Comparison of ENCODE assay signal across 14 cellular contexts in genomic region chr1:94697839-94698238, GRCh38.
DNase-seq lines count a peak whose midpoint lies in the region; ATAC-seq, FAIRE-seq and TF ChIP-seq lines count a peak whose summit lies in the region.
"Had no signal": no experiment of that assay in that cellular context is flagged by ENCODE, and none has a peak within 500 bp of the region (broad histone marks: within the 10 kb centered on the region; RNA-seq: fewer than 3 reads in every experiment).

No MANE protein-coding gene starts in this region.

- no peak for TF ChIP-seq POLR2A in HCT116 (IDR thresholded peaks at IDR 0.05; ENCODE audit: borderline replicate concordance, extremely low read depth, insufficient read depth, insufficient read length)

- peak overlapping the region; percentile 50; the same call in 1 of the 2 replicates for H3K27ac ChIP-seq in HCT116 (ENCODE audit: low read depth, low read length)
- no peak overlapping the region for H3K27ac ChIP-seq in small intestine (ENCODE audit: low read depth in 1 of 2, low read length in 1 of 2)
- H3K27ac ChIP-seq in right atrium auricular region = no peak overlapping the region

- TF ChIP-seq CTCF in HCT116 (IDR thresholded peaks at IDR 0.05 in 2 of 3, conservative IDR thresholded peaks at IDR 0.05 in 1 of 3; ENCODE audit: borderline replicate concordance in 1 of 3, insufficient read depth in 1 of 3, low read depth in 2 of 3, low read length in 2 of 3) (no peak), right atrium auricular region (IDR thresholded peaks at IDR 0.05) (no peak), MCF 10A (IDR thresholded peaks at IDR 0.05; ENCODE audit: unreplicated experiment) (no peak)

- H3K27me3 ChIP-seq in HCT116 (ENCODE audit: insufficient read depth, low read length) (no peaks in the 10 kb centered on the region), small intestine (ENCODE audit: control insufficient read depth in 2 of 2, insufficient read depth in 2 of 2, low read length in 2 of 2) (no peaks in the 10 kb centered on the region), right atrium auricular region (no peaks in the 10 kb centered on the region)

- H3K4me3 ChIP-seq in HCT116 (replicated peaks in 1 of 2; ENCODE audit: low read depth in 1 of 2, low read length in 2 of 2) (no peak overlapping the region), small intestine (ENCODE audit: low read depth in 1 of 2, low read length in 2 of 2) (no peak overlapping the region), right atrium auricular region (no peak overlapping the region)
- H3K4me3 ChIP-seq: skin epidermis had no signal

- no peak for FAIRE-seq in small intestine (lab: Jason Lieb, UNC)
- FAIRE-seq: endometrium had no signal

- RAD21 ChIA-PET in HCT116 (lab: Charles Lee; ENCODE audit: low non-redundant PET in 1 of 2, low total read pairs in 2 of 2, uncharacterized antibody in 2 of 2, unreplicated experiment in 2 of 2) = no interaction called here

- no peaks in the 10 kb centered on the region for H3K27me3 Mint-ChIP-seq in MCF 10A (ENCODE audit: insufficient read depth, unreplicated experiment)

- peaks cover 7% of the 10 kb centered on the region for H3K9me3 Mint-ChIP-seq in MCF 10A (ENCODE audit: unreplicated experiment)

- WGBS in small intestine, 3 donors = 12 to 52% (median 24%) methylated on average over 5 of the region's 5 CpGs

- H3K9me2 ChIP-seq in HCT116 (ENCODE audit: insufficient read depth) = no peaks in the 10 kb centered on the region

- no TSS peak for BruUV-seq in HCT116 (replicated peaks; lab: Mats Ljungman, UMichigan)
- no TSS peak for BruUV-seq in MCF 10A (replicated peaks; lab: Mats Ljungman, UMichigan)

- no peak overlapping the region for H2AFZ ChIP-seq in HCT116 (ENCODE audit: low read depth, low read length, poor library complexity, severe bottlenecking)

- CTCF ChIA-PET in HCT116 (lab: Charles Lee) (no interaction called here), MCF 10A (lab: Yijun Ruan, JAX) (interaction anchor here (0.6 to 1.6 kb wide), 4 partner anchors 10 to 167 kb away, joined by 3 to 4 read pairs (median 4); no protein-coding TSS in a partner anchor)

- H3K4me1 Mint-ChIP-seq in MCF 10A (ENCODE audit: insufficient read depth, unreplicated experiment) = no peaks in the 10 kb centered on the region

- H3K4me2 ChIP-seq in HCT116 (ENCODE audit: low read length) = peak overlapping the region; percentile 54

- POLR2A ChIA-PET in HCT116 (lab: Charles Lee) (no interaction called here), MCF 10A (lab: Yijun Ruan, JAX) (no interaction called here)

- no peak for DNase-seq in HCT116 (ENCODE audit: low read depth, low spot score)
- DNase-seq in NCI-H2029 treated with DMSO at 0.1 percent for 48 hours (lab: John Stamatoyannopoulos, UW) = peak; percentile 92
- peak; percentile 51 to 60 for DNase-seq in SHP77 (lab: John Stamatoyannopoulos, UW)
- peak; percentile 70 for DNase-seq in small intestine
- DNase-seq in right atrium auricular region (ENCODE audit: low spot score) = no peak
- no peak for DNase-seq in nucleus accumbens (lab: John Stamatoyannopoulos, UW)
- no peak for DNase-seq in MCF 10A (ENCODE audit: unreplicated experiment)
- DNase-seq: activated CD4-positive, alpha-beta T cell treated with anti-CD3 and anti-CD28 coated beads, Interleukin-2, amount 50 U/mL, for 4 hours; MM.1S; occipital lobe; Right ventricle myocardium superior had no signal

- no peaks in the 10 kb centered on the region for H3K36me3 ChIP-seq in HCT116 (ENCODE audit: control insufficient read depth in 1 of 2, insufficient read depth in 2 of 2, low read length in 2 of 2)
- peaks cover 0 to 4% of the 10 kb centered on the region in 2 donors for H3K36me3 ChIP-seq in small intestine (ENCODE audit: control insufficient read depth in 2 of 2, insufficient read depth in 2 of 2, low read length in 2 of 2)
- H3K36me3 ChIP-seq in right atrium auricular region = no peaks in the 10 kb centered on the region

- no peak overlapping the region for H3K4me3 Mint-ChIP-seq in MCF 10A (ENCODE audit: unreplicated experiment)
- H3K4me3 Mint-ChIP-seq: mesothelial cell of epicardium had no signal

- H3K9ac ChIP-seq in HCT116 (ENCODE audit: low read length) = no peak overlapping the region

- peaks cover 6 to 47% of the 10 kb centered on the region in 2 experiments; a peak in 3 of 4 replicates for H3K4me1 ChIP-seq in HCT116 (ENCODE audit: control insufficient read depth in 1 of 2, insufficient read depth in 2 of 2, low read length in 2 of 2)
- peaks cover 0 to 2% of the 10 kb centered on the region in 2 donors for H3K4me1 ChIP-seq in small intestine (ENCODE audit: control insufficient read depth in 2 of 2, insufficient read depth in 1 of 2, low read depth in 1 of 2, low read length in 1 of 2)
- H3K4me1 ChIP-seq in right atrium auricular region = peaks cover 0 to 8% of the 10 kb centered on the region in 2 donors

- no peak for TF ChIP-seq RAD21 in HCT116 (IDR thresholded peaks at IDR 0.05; ENCODE audit: low read depth)

- H3K79me2 ChIP-seq in HCT116 (ENCODE audit: insufficient read depth, low read length) = no peaks in the 10 kb centered on the region

- H3K9me3 ChIP-seq in HCT116 (ENCODE audit: control insufficient read depth in 1 of 2, insufficient read depth in 1 of 2, low read depth in 1 of 2, low read length in 2 of 2) (no peaks in the 10 kb centered on the region), small intestine (ENCODE audit: control insufficient read depth, low read depth) (no peaks in the 10 kb centered on the region), right atrium auricular region (no peaks in the 10 kb centered on the region)

- H3K27ac Mint-ChIP-seq in MCF 10A (ENCODE audit: low read depth, unreplicated experiment) = no peak overlapping the region

- no peak for ATAC-seq in HCT116

- no peaks in the 10 kb centered on the region for H3K36me3 Mint-ChIP-seq in MCF 10A (ENCODE audit: insufficient read depth, unreplicated experiment)

- intact Hi-C loops in HCT116 (cut with micrococcal nuclease) = no loop called here
- intact Hi-C loops in MCF 10A (cut with micrococcal nuclease) = no loop called here

- no peaks in the 10 kb centered on the region for H4K20me1 ChIP-seq in HCT116 (ENCODE audit: insufficient read depth)

TF ChIP-seq in HCT116, 20 proteins besides CTCF, POLR2A, EP300 and RAD21 (continues in another document):
- no peak for TF ChIP-seq TCF7L2 (IDR thresholded peaks at IDR 0.05; ENCODE audit: borderline replicate concordance, extremely low read depth, insufficient read depth, insufficient read length)
- TF ChIP-seq CEBPB (IDR thresholded peaks at IDR 0.05; ENCODE audit: low read depth) = no peak
- TF ChIP-seq EGR1 (IDR thresholded peaks at IDR 0.05; ENCODE audit: low read depth) = no peak
- TF ChIP-seq, protein P1, sequence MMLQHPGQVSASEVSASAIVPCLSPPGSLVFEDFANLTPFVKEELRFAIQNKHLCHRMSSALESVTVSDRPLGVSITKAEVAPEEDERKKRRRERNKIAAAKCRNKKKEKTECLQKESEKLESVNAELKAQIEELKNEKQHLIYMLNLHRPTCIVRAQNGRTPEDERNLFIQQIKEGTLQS (IDR thresholded peaks at IDR 0.05) = no peak
- no peak for TF ChIP-seq EZH2phosphoT487 (IDR thresholded peaks at IDR 0.05; ENCODE audit: borderline replicate concordance)
- no peak for TF ChIP-seq POLR2AphosphoS5 (IDR thresholded peaks at IDR 0.05; ENCODE audit: low read depth, low read length)
- TF ChIP-seq CBX3 (IDR thresholded peaks at IDR 0.05; ENCODE audit: low read depth) = no peak
- no peak for TF ChIP-seq SRF (IDR thresholded peaks at IDR 0.05; ENCODE audit: low read depth)
- TF ChIP-seq ZNF274 (IDR thresholded peaks at IDR 0.05; ENCODE audit: low read depth, low read length) = no peak
- no peak for TF ChIP-seq EZH2 (IDR thresholded peaks at IDR 0.05)
- no peak for TF ChIP-seq YY1 (IDR thresholded peaks at IDR 0.05; ENCODE audit: extremely low read depth, insufficient replicate concordance, low read depth, low read length)
- TF ChIP-seq, protein P2, sequence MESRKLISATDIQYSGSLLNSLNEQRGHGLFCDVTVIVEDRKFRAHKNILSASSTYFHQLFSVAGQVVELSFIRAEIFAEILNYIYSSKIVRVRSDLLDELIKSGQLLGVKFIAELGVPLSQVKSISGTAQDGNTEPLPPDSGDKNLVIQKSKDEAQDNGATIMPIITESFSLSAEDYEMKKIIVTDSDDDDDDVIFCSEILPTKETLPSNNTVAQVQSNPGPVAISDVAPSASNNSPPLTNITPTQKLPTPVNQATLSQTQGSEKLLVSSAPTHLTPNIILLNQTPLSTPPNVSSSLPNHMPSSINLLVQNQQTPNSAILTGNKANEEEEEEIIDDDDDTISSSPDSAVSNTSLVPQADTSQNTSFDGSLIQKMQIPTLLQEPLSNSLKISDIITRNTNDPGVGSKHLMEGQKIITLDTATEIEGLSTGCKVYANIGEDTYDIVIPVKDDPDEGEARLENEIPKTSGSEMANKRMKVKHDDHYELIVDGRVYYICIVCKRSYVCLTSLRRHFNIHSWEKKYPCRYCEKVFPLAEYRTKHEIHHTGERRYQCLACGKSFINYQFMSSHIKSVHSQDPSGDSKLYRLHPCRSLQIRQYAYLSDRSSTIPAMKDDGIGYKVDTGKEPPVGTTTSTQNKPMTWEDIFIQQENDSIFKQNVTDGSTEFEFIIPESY (IDR thresholded peaks at IDR 0.05; ENCODE audit: extremely low read depth, insufficient replicate concordance, low read length) = no peak
- TF ChIP-seq MAX (IDR thresholded peaks at IDR 0.05) = no peak

Comparison
In these comparisons a context has a peak if more than half of its experiments do, and no peak if none do; other contexts are left out.
1. DNase-seq: peak in NCI-H2029 treated with DMSO at 0.1 percent for 48 hours (single experiment), SHP77 (2 of 2) and small intestine (single experiment); none in HCT116 (single experiment), right atrium auricular region (single experiment), nucleus accumbens (0 of 56) and MCF 10A (single experiment).